In genomic region chr4:150130953-150131352, GRCh38 we compare ENCODE assay signal across 24 cellular contexts. TPM values are rescaled to one million over a fixed set of nuclear protein-coding genes. Genes with fewer than 3 reads are reported as not detected.
DNase-seq lines count a peak whose midpoint lies in the region; ATAC-seq and TF ChIP-seq lines count a peak whose summit lies in the region.
"Had no signal": no experiment of that assay in that cellular context is flagged by ENCODE, and none has a peak within 500 bp of the region (broad histone marks: within the 10 kb centered on the region; RNA-seq: fewer than 3 reads in every experiment).

No MANE protein-coding gene starts in this region.

- TF ChIP-seq CTCF in AG09319 (IDR thresholded peaks at IDR 0.05; ENCODE audit: low read depth, low read length) (no peak), choroid plexus epithelial cell (conservative IDR thresholded peaks at IDR 0.05; ENCODE audit: low read depth, low read length) (no peak), WERI-Rb-1 (IDR thresholded peaks at IDR 0.05; ENCODE audit: low read depth, low read length) (no peak)

- H3K9me3 ChIP-seq in mesenchymal stem cell (ENCODE audit: control insufficient read depth, low read length) (no peaks in the 10 kb centered on the region), WERI-Rb-1 (ENCODE audit: severe bottlenecking) (no peaks in the 10 kb centered on the region)

- H2BK120ac ChIP-seq in mesenchymal stem cell (ENCODE audit: low read depth, low read length): no peak overlapping the region

- H3K23ac ChIP-seq in mesenchymal stem cell (ENCODE audit: low read length in 2 of 2): no peak overlapping the region

- no peak overlapping the region for H2AFZ ChIP-seq in mesenchymal stem cell (ENCODE audit: low read depth, low read length)
- H2AFZ ChIP-seq: hepatocyte had no signal

- H4K8ac ChIP-seq in mesenchymal stem cell (ENCODE audit: low read length): no peak overlapping the region

- no peaks in the 10 kb centered on the region for H3K4me1 ChIP-seq in mesenchymal stem cell (ENCODE audit: control insufficient read depth, insufficient read depth, low read depth, low read length)

- no peak overlapping the region for H3K4me2 ChIP-seq in mesenchymal stem cell (ENCODE audit: low read length, poor library complexity, severe bottlenecking)
- H3K4me2 ChIP-seq: GM23338, hepatocyte had no signal

- H3K36me3 ChIP-seq in mesenchymal stem cell (ENCODE audit: control insufficient read depth in 1 of 2, insufficient read depth in 2 of 2, low read depth in 1 of 2, low read length in 2 of 2) (no peaks in the 10 kb centered on the region), WERI-Rb-1 (no peaks in the 10 kb centered on the region)
- H3K36me3 ChIP-seq: cardiac muscle cell had no signal

- H3K27ac ChIP-seq in mesenchymal stem cell (ENCODE audit: low read length, poor library complexity, severe bottlenecking) (no peak overlapping the region), WERI-Rb-1 (no peak overlapping the region)
- H3K27ac ChIP-seq: cardiac muscle cell, hepatocyte had no signal

- H3K14ac ChIP-seq in mesenchymal stem cell (ENCODE audit: low read length in 2 of 2): no peak overlapping the region

- intact Hi-C loops in left cardiac atrium (cut with DNase I): no loop called here

- 68% methylated on average over 1 of the region's 2 CpGs for WGBS in mesenchymal stem cell

- peaks cover 24% of the 10 kb centered on the region for H3K79me1 ChIP-seq in mesenchymal stem cell (replicated peaks; ENCODE audit: low read length, poor library complexity, severe bottlenecking)

- no peaks in the 10 kb centered on the region for H3K27me3 ChIP-seq in mesenchymal stem cell (ENCODE audit: control insufficient read depth in 1 of 2, insufficient read depth in 1 of 2, low read length in 2 of 2)
- no peaks in the 10 kb centered on the region for H3K27me3 ChIP-seq in WERI-Rb-1 (ENCODE audit: insufficient read depth, low read depth, severe bottlenecking)
- H3K27me3 ChIP-seq: cardiac muscle cell, hepatocyte had no signal

- no peak overlapping the region for H3K18ac ChIP-seq in mesenchymal stem cell (ENCODE audit: low read depth in 1 of 2, low read length in 2 of 2)

- no peak overlapping the region for H2BK12ac ChIP-seq in mesenchymal stem cell (ENCODE audit: low read length in 2 of 2)

- no peak overlapping the region for H2AK5ac ChIP-seq in mesenchymal stem cell (ENCODE audit: low read length, severe bottlenecking)

- H2BK15ac ChIP-seq in mesenchymal stem cell (ENCODE audit: low read depth, poor library complexity, severe bottlenecking): no peak overlapping the region

- DNase-seq in AG09319 (ENCODE audit: extremely low read depth, low read depth) (peak; percentile 80), NCI-H2029 treated with DMSO at 0.1 percent for 48 hours (lab: John Stamatoyannopoulos, UW) (peak; percentile 4), choroid plexus epithelial cell (ENCODE audit: low read depth) (peak; percentile 51), mesenchymal stem cell (no peak), WERI-Rb-1 (no peak), COLO829 (ENCODE audit: low spot score) (no peak), left cardiac atrium (no peak)
- no peak for DNase-seq in stimulated activated CD4-positive, alpha-beta T cell treated with anti-CD3 and anti-CD28 coated beads, Interleukin-4, amount 100 ng/mL, for 4 hours
- DNase-seq: activated CD4-positive, alpha-beta memory T cell treated with anti-CD3 and anti-CD28 coated beads, Interleukin-2, amount 10 ng/mL, durations not matched to agents 7 days and 5 days; activated T-cell treated with anti-CD3 and anti-CD28 coated beads, Interleukin-2, amount 50 U/mL, for 1 hour; CD4-positive, alpha-beta memory T cell; DMS79 treated with DMSO at 0.1 percent for 48 hours; erythroblast; kidney; mesendoderm; NCI-H187 treated with DMSO at 0.1 percent for 48 hours; NCI-H510A treated with DMSO at 0.1 percent for 48 hours; Right ventricle myocardium superior; stimulated activated naive B cell treated with anti-CD40 and anti-IgM and Interleukin-4, amounts not matched to agents 10 μg/mL and 1 μg/mL and 100 μg/mL, for 72 hours; T-cell; trophoblast cell had no signal

- H3K9ac ChIP-seq in mesenchymal stem cell (ENCODE audit: low read length): peak overlapping the region; percentile 70

- no peak overlapping the region for H3K4ac ChIP-seq in mesenchymal stem cell (ENCODE audit: low read depth in 1 of 2, low read length in 2 of 2)

- H3K4me3 ChIP-seq in choroid plexus epithelial cell (ENCODE audit: low read depth, low read length): no peak overlapping the region
- H3K4me3 ChIP-seq in mesenchymal stem cell (ENCODE audit: insufficient read depth in 1 of 2, low read depth in 1 of 2, low read length in 2 of 2): no peak overlapping the region
- H3K4me3 ChIP-seq in WERI-Rb-1 (ENCODE audit: low read depth, low read length): no peak overlapping the region
- H3K4me3 ChIP-seq: cardiac muscle cell, GM23338, hepatocyte had no signal

- H2BK5ac ChIP-seq in mesenchymal stem cell (ENCODE audit: low read depth, low read length, poor library complexity, severe bottlenecking): no peak overlapping the region

- no peak overlapping the region for H4K91ac ChIP-seq in mesenchymal stem cell (ENCODE audit: low read length)

- ATAC-seq in left cardiac atrium: no peak
- ATAC-seq: GM23338; stimulated activated naive B cell treated with anti-CD40 and anti-IgM and Interleukin-4, amounts not matched to agents 10 μg/mL and 1 μg/mL and 100 μg/mL, for 72 hours; T-cell had no signal

RNA-seq across cellular contexts. Expression of gene DCLK2, which starts 52.7 kb away (rescaled TPM):
- 11.5 TPM for polyA plus RNA-seq in mesenchymal stem cell (2013, experiment 1 of 2)
- polyA plus RNA-seq in mesenchymal stem cell (2013, experiment 2 of 2): 11.2 TPM
- 1 to 10 TPM; 7.7 to 9.9 TPM for total RNA-seq in left cardiac atrium
- total RNA-seq: CD4-positive, alpha-beta memory T cell had no signal
- polyA plus RNA-seq: CD4-positive, alpha-beta memory T cell; GM23338 had no signal

Comparison
In these comparisons a context has a peak if more than half of its experiments do, and no peak if none do; other contexts are left out.
1. DNase-seq: peak in AG09319 (single experiment), NCI-H2029 treated with DMSO at 0.1 percent for 48 hours (single experiment) and choroid plexus epithelial cell (single experiment); none in mesenchymal stem cell (single experiment), WERI-Rb-1 (single experiment), COLO829 (single experiment), left cardiac atrium (single experiment) and stimulated activated CD4-positive, alpha-beta T cell treated with anti-CD3 and anti-CD28 coated beads, Interleukin-4, amount 100 ng/mL, for 4 hours (0 of 2).